Comparison of ENCODE assay signal across 24 cellular contexts in the genomic region with DNA sequence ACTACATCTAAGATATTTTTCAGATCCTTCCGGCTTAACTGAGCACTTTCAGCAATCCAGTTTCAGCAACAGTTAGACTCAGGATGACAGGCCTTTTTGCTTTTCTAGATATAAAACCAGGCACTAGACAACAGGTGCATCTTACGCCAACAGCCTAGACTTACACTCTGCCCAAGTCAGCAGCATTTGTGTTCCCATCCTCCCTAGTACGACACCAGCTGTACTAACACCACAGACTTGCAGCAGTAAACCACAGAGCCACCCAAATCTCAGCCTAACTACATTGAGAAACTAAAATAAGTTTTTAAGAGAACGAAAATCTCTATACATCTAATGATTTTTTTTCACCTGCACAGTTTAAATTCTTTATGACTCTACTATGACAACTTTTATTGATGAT.
DNase-seq lines count a peak whose midpoint lies in the region; ATAC-seq and TF ChIP-seq lines count a peak whose summit lies in the region.
"Had no signal": no experiment of that assay in that cellular context is flagged by ENCODE, and none has a peak within 500 bp of the region (broad histone marks: within the 10 kb centered on the region; RNA-seq: fewer than 3 reads in every experiment).

No MANE protein-coding gene starts in this region.

- no peaks in the 10 kb centered on the region for H3K4me1 ChIP-seq in thymus (ENCODE audit: control insufficient read depth, insufficient read depth, low read length)
- H3K4me1 ChIP-seq: BLaER1, stomach had no signal

- H3K36me3 ChIP-seq in SU-DHL-6 (ENCODE audit: low read length) (no peaks in the 10 kb centered on the region), thymus (ENCODE audit: control insufficient read depth, insufficient read depth) (no peaks in the 10 kb centered on the region)

- no peak for ATAC-seq in activated naive CD4-positive, alpha-beta T cell treated with anti-CD3 and anti-CD28 coated beads, Interleukin-2, amount 50 U/mL, for 72 hours
- peak; percentile 60 for ATAC-seq in HG02852 (IDR thresholded peaks at IDR 0.05; ENCODE audit: unreplicated experiment)

- H2AFZ ChIP-seq in SU-DHL-6 (ENCODE audit: low read depth, low read length, severe bottlenecking) = no peak overlapping the region
- H2AFZ ChIP-seq: GM23248 had no signal

- peaks cover 23% of the 10 kb centered on the region for H3K36me3 Mint-ChIP-seq in activated naive CD4-positive, alpha-beta T cell treated with anti-CD3 and anti-CD28 coated beads, Interleukin-2, amount 50 U/mL, for 24 hours
- no peaks in the 10 kb centered on the region for H3K36me3 Mint-ChIP-seq in activated naive CD4-positive, alpha-beta T cell treated with anti-CD3 and anti-CD28 coated beads, Interleukin-2, amount 50 U/mL, for 72 hours
- H3K36me3 Mint-ChIP-seq in endothelial cell (ENCODE audit: low read depth, unreplicated experiment) = no peaks in the 10 kb centered on the region

- H4K20me1 ChIP-seq in SU-DHL-6 (ENCODE audit: low read depth, low read length) = no peaks in the 10 kb centered on the region
- H4K20me1 ChIP-seq: BLaER1 had no signal

- 34% methylated on average over 4 of the region's 4 CpGs for WGBS in thymus

- no peaks in the 10 kb centered on the region for H3K9me3 Mint-ChIP-seq in activated naive CD4-positive, alpha-beta T cell treated with anti-CD3 and anti-CD28 coated beads, Interleukin-2, amount 50 U/mL, for 24 hours
- no peaks in the 10 kb centered on the region for H3K9me3 Mint-ChIP-seq in activated naive CD4-positive, alpha-beta T cell treated with anti-CD3 and anti-CD28 coated beads, Interleukin-2, amount 50 U/mL, for 72 hours
- no peaks in the 10 kb centered on the region for H3K9me3 Mint-ChIP-seq in endothelial cell (ENCODE audit: unreplicated experiment)

- H3F3A ChIP-seq in SU-DHL-6 (ENCODE audit: insufficient read depth) = no peaks in the 10 kb centered on the region

- no peak overlapping the region for H3K9ac ChIP-seq in SU-DHL-6 (ENCODE audit: low read length)
- H3K9ac ChIP-seq: BLaER1, GM23248 had no signal

- H3K4me3 Mint-ChIP-seq in activated naive CD4-positive, alpha-beta T cell treated with anti-CD3 and anti-CD28 coated beads, Interleukin-2, amount 50 U/mL, for 24 hours = no peak overlapping the region
- H3K4me3 Mint-ChIP-seq in endothelial cell (ENCODE audit: unreplicated experiment) = no peak overlapping the region
- H3K4me3 Mint-ChIP-seq: activated CD4-positive, alpha-beta T cell treated with anti-CD3 and anti-CD28 coated beads, Interleukin-2, amount 10 ng/mL, durations not matched to agents 24 days and 14 days; nephron progenitor cell had no signal

- H3K9me3 ChIP-seq in SU-DHL-6 (ENCODE audit: insufficient read depth, low read length) = no peaks in the 10 kb centered on the region
- no peaks in the 10 kb centered on the region for H3K9me3 ChIP-seq in thymus (ENCODE audit: control insufficient read depth)
- H3K9me3 ChIP-seq: stomach had no signal

- H3K27me3 ChIP-seq in SU-DHL-6 (ENCODE audit: low read length) = no peaks in the 10 kb centered on the region
- H3K27me3 ChIP-seq in thymus (ENCODE audit: control insufficient read depth, insufficient read depth) = no peaks in the 10 kb centered on the region
- H3K27me3 ChIP-seq: BLaER1, dorsolateral prefrontal cortex, stomach had no signal

- H3K4me2 ChIP-seq in SU-DHL-6 (ENCODE audit: low read depth, low read length, poor library complexity, severe bottlenecking) = no peak overlapping the region
- H3K4me2 ChIP-seq: BLaER1 had no signal

- H3K27ac Mint-ChIP-seq in activated naive CD4-positive, alpha-beta T cell treated with anti-CD3 and anti-CD28 coated beads, Interleukin-2, amount 50 U/mL, for 24 hours = peak overlapping the region; percentile 33
- H3K27ac Mint-ChIP-seq in activated naive CD4-positive, alpha-beta T cell treated with anti-CD3 and anti-CD28 coated beads, Interleukin-2, amount 50 U/mL, for 72 hours = no peak overlapping the region
- H3K27ac Mint-ChIP-seq in endothelial cell (ENCODE audit: unreplicated experiment) = no peak overlapping the region
- H3K27ac Mint-ChIP-seq: activated CD4-positive, alpha-beta T cell treated with anti-CD3 and anti-CD28 coated beads, Interleukin-2, amount 10 ng/mL, durations not matched to agents 24 days and 14 days; nephron progenitor cell had no signal

- H3K27ac ChIP-seq in SU-DHL-6 (ENCODE audit: low read depth, low read length) = 0 out of 2 replicates have a peak overlapping the region, but pooled peaks have one; percentile 28
- H3K27ac ChIP-seq in thymus (ENCODE audit: low read depth) = peak overlapping the region; percentile 72
- H3K27ac ChIP-seq: BLaER1, GM23248, stomach had no signal

- no peaks in the 10 kb centered on the region for H3K79me2 ChIP-seq in SU-DHL-6 (ENCODE audit: insufficient read depth, low read length)

- no peak for DNase-seq in activated naive CD4-positive, alpha-beta T cell treated with anti-CD3 and anti-CD28 coated beads, Interleukin-2, amount 50 U/mL, for 72 hours (ENCODE audit: low spot score in 2 of 2)
- DNase-seq in NCI-H2081 treated with DMSO at 0.1 percent for 48 hours (lab: John Stamatoyannopoulos, UW) (no peak), medulla oblongata (ENCODE audit: extremely low spot score) (no peak), endothelial cell (ENCODE audit: low spot score) (no peak)
- DNase-seq: activated CD4-positive, alpha-beta T cell treated with anti-CD3 and anti-CD28 coated beads, Interleukin-2, amount 10 ng/mL, durations not matched to agents 24 days and 14 days; activated gamma-delta T cell treated with Interleukin-2 at 50 U/mL for 16 hours; Calu3; central memory CD4-positive, alpha-beta T cell; dorsolateral prefrontal cortex; GM23248; kidney; mammary epithelial cell; NCI-H1930; NCI-H510A treated with DMSO at 0.1 percent for 48 hours; nephron progenitor cell; posterior cingulate gyrus; Right ventricle myocardium superior; stimulated activated CD4-positive, alpha-beta T cell treated with anti-CD3 and anti-CD28 coated beads, Interleukin-2, amount 100 ng/mL, for 24 hours; stomach had no signal

- H3K27me3 Mint-ChIP-seq in activated naive CD4-positive, alpha-beta T cell treated with anti-CD3 and anti-CD28 coated beads, Interleukin-2, amount 50 U/mL, for 24 hours = no peaks in the 10 kb centered on the region
- no peaks in the 10 kb centered on the region for H3K27me3 Mint-ChIP-seq in endothelial cell (ENCODE audit: unreplicated experiment)
- H3K27me3 Mint-ChIP-seq: activated CD4-positive, alpha-beta T cell treated with anti-CD3 and anti-CD28 coated beads, Interleukin-2, amount 10 ng/mL, durations not matched to agents 24 days and 14 days had no signal

- no peaks in the 10 kb centered on the region for H3K9me2 ChIP-seq in SU-DHL-6 (replicated peaks; ENCODE audit: insufficient read depth, low read length)

- H3K4me3 ChIP-seq in SU-DHL-6 (ENCODE audit: insufficient read depth, low read length, poor library complexity, severe bottlenecking) = no peak overlapping the region
- H3K4me3 ChIP-seq in thymus (ENCODE audit: low read length) = no peak overlapping the region
- H3K4me3 ChIP-seq: BLaER1, dorsolateral prefrontal cortex, GM23248, stomach had no signal

- TF ChIP-seq CTCF in SU-DHL-6 (IDR thresholded peaks at IDR 0.05; ENCODE audit: insufficient read depth, low read length, poor library complexity, severe bottlenecking) (no peak), endothelial cell (IDR thresholded peaks at IDR 0.05; ENCODE audit: unreplicated experiment) (no peak)

- no peaks in the 10 kb centered on the region for H3K4me1 Mint-ChIP-seq in activated naive CD4-positive, alpha-beta T cell treated with anti-CD3 and anti-CD28 coated beads, Interleukin-2, amount 50 U/mL, for 24 hours
- H3K4me1 Mint-ChIP-seq in endothelial cell (ENCODE audit: unreplicated experiment) = peaks cover 2% of the 10 kb centered on the region
- H3K4me1 Mint-ChIP-seq: nephron progenitor cell had no signal
